Comparison of ENCODE assay signal across 34 cellular contexts in the genomic region with DNA sequence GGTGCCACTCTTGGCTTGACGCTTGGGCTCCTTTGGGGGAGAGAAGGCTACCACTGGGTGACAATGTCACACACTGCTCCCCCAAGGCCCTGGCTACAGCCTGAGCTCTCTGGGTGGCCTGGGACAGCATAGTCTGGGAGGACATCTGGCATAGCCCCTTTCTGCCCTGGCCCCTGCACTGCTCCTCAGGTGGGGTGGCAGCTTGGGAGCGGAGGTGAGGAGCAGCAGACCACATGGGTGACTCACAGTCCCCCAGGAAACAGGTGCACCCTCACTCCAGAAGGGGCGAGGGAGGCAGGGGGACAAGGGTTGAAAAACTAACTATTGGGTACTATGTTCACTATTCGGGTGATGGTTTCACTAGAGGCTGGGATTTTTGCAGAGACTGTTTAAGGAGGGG. TPM values are rescaled to one million over a fixed set of nuclear protein-coding genes. Genes with fewer than 3 reads are reported as not detected.
"Had no signal": no experiment of that assay in that cellular context is flagged by ENCODE, and none has a peak within 500 bp of the region (broad histone marks: within the 10 kb centered on the region; RNA-seq: fewer than 3 reads in every experiment).

No MANE protein-coding gene starts in this region.

- H3K4me3 ChIP-seq: ascending aorta, cardiac muscle cell had no signal

- H3K27ac Mint-ChIP-seq: activated B cell treated with CpG ODN at 0.5 μM for 24 hours; activated CD4-positive, alpha-beta memory T cell treated with anti-CD3 and anti-CD28 coated beads for 36 hours; activated CD4-positive, alpha-beta T cell treated with anti-CD3 and anti-CD28 coated beads, Interleukin-2, amount 10 ng/mL, durations not matched to agents 24 days and 14 days; activated CD8-positive, alpha-beta T cell treated with anti-CD3 and anti-CD28 coated beads for 36 hours; activated naive CD4-positive, alpha-beta T cell treated with anti-CD3 and anti-CD28 coated beads, Interleukin-2, amount 10 ng/mL, durations not matched to agents 7 days and 5 days; activated naive CD4-positive, alpha-beta T cell treated with anti-CD3 and anti-CD28 coated beads, Interleukin-2, amount 50 U/mL, for 24 hours; activated naive CD8-positive, alpha-beta T cell; activated naive CD8-positive, alpha-beta T cell treated with anti-CD3 and anti-CD28 coated beads, Interleukin-2, amount 10 ng/mL, durations not matched to agents 7 days and 5 days; activated naive CD8-positive, alpha-beta T cell treated with anti-CD3 and anti-CD28 coated beads, Interleukin-2, amount 50 U/mL, for 24 hours; activated T-cell treated with anti-CD3 and anti-CD28 coated beads, Interleukin-2, amount 50 U/mL, for 72 hours; activated T-helper 2 cell treated with anti-CD3 and anti-CD28 coated beads, Interferon-gamma antibody, Interleukin-2, Interleukin-4, amounts not matched to agents 10 μg/mL and 5 μg/mL and 100 μg/mL, durations not matched to agents 14 hours and 24 hours and 36 hours; brain; T-helper 1 cell treated with Interleukin-12 subunit alpha and Interleukin-12 subunit beta and Interleukin-4 antibody, amounts not matched to agents 30 μg/mL and 1 μg/mL, for 36 hours; T-helper 2 cell treated with Interferon-gamma antibody and Interleukin-4, amounts not matched to agents 5 μg/mL and 100 μg/mL, for 36 hours had no signal

- DNase-seq: activated B cell treated with CpG ODN at 0.5 μM for 24 hours; activated CD4-positive, alpha-beta memory T cell treated with anti-CD3 and anti-CD28 coated beads for 36 hours; activated CD4-positive, alpha-beta T cell treated with anti-CD3 and anti-CD28 coated beads for 4 hours; activated CD4-positive, alpha-beta T cell treated with anti-CD3 and anti-CD28 coated beads, Interleukin-2, amount 10 ng/mL, durations not matched to agents 24 days and 14 days; activated CD4-positive, alpha-beta T cell treated with anti-CD3 and anti-CD28 coated beads, Interleukin-2, amount 50 U/mL, for 1 hour; activated CD4-positive, alpha-beta T cell treated with anti-CD3 and anti-CD28 coated beads, Interleukin-2, amount 50 U/mL, for 4 hours; activated CD4-positive, CD25-positive, alpha-beta regulatory T cell treated with anti-CD3 and anti-CD28 coated beads, Interleukin-2, amount 50 U/mL, for 72 hours; activated CD8-positive, alpha-beta memory T cell treated with anti-CD3 and anti-CD28 coated beads, Interleukin-2, amount 50 U/mL, for 4 hours; activated CD8-positive, alpha-beta T cell treated with anti-CD3 and anti-CD28 coated beads for 36 hours; activated effector memory CD4-positive, alpha-beta T cell treated with Interleukin-2 at 50 U/mL for 16 hours; activated gamma-delta T cell; activated naive CD4-positive, alpha-beta T cell treated with anti-CD3 and anti-CD28 coated beads, Interleukin-2, amount 10 ng/mL, durations not matched to agents 7 days and 5 days; activated naive CD4-positive, alpha-beta T cell treated with Interleukin-2 at 50 U/mL for 16 hours; activated naive CD8-positive, alpha-beta T cell treated with anti-CD3 and anti-CD28 coated beads, Interleukin-2, amount 10 ng/mL, durations not matched to agents 7 days and 5 days; activated naive CD8-positive, alpha-beta T cell treated with anti-CD3 and anti-CD28 coated beads, Interleukin-2, amount 50 U/mL, for 24 hours; activated T-cell treated with anti-CD3 and anti-CD28 coated beads for 4 hours; activated T-cell treated with anti-CD3 and anti-CD28 coated beads, Interleukin-2, amount 50 U/mL, for 1 hour; activated T-cell treated with anti-CD3 and anti-CD28 coated beads, Interleukin-2, amount 50 U/mL, for 4 hours; activated T-cell treated with anti-CD3 and anti-CD28 coated beads, Interleukin-2, amount 50 U/mL, for 72 hours; amygdala; anterior cingulate cortex; T-helper 1 cell; T-helper 2 cell; T-helper 9 cell had no signal

- H3K4me3 Mint-ChIP-seq: activated B cell treated with CpG ODN at 0.5 μM for 24 hours; activated CD4-positive, alpha-beta memory T cell treated with anti-CD3 and anti-CD28 coated beads for 36 hours; activated CD4-positive, alpha-beta T cell treated with anti-CD3 and anti-CD28 coated beads, Interleukin-2, amount 10 ng/mL, durations not matched to agents 24 days and 14 days; activated CD8-positive, alpha-beta T cell treated with anti-CD3 and anti-CD28 coated beads for 36 hours; activated naive CD4-positive, alpha-beta T cell treated with anti-CD3 and anti-CD28 coated beads, Interleukin-2, amount 10 ng/mL, durations not matched to agents 7 days and 5 days; activated naive CD4-positive, alpha-beta T cell treated with anti-CD3 and anti-CD28 coated beads, Interleukin-2, amount 50 U/mL, for 24 hours; activated naive CD8-positive, alpha-beta T cell; activated naive CD8-positive, alpha-beta T cell treated with anti-CD3 and anti-CD28 coated beads, Interleukin-2, amount 10 ng/mL, durations not matched to agents 7 days and 5 days; activated naive CD8-positive, alpha-beta T cell treated with anti-CD3 and anti-CD28 coated beads, Interleukin-2, amount 50 U/mL, for 24 hours; activated T-cell treated with anti-CD3 and anti-CD28 coated beads, Interleukin-2, amount 50 U/mL, for 4 hours; activated T-cell treated with anti-CD3 and anti-CD28 coated beads, Interleukin-2, amount 50 U/mL, for 72 hours; brain; central memory CD8-positive, alpha-beta T cell; T-helper 1 cell treated with Interleukin-12 subunit alpha and Interleukin-12 subunit beta and Interleukin-4 antibody, amounts not matched to agents 30 μg/mL and 1 μg/mL, for 36 hours; T-helper 2 cell treated with Interferon-gamma antibody and Interleukin-4, amounts not matched to agents 5 μg/mL and 100 μg/mL, for 36 hours had no signal

- H3K36me3 ChIP-seq: ascending aorta, cardiac muscle cell had no signal

- H3K27ac ChIP-seq: ascending aorta, cardiac muscle cell, VCaP had no signal

- H3K4me1 ChIP-seq: ascending aorta had no signal

- H3K27me3 Mint-ChIP-seq: activated B cell treated with CpG ODN at 0.5 μM for 24 hours; activated CD4-positive, alpha-beta memory T cell treated with anti-CD3 and anti-CD28 coated beads for 36 hours; activated CD4-positive, alpha-beta T cell treated with anti-CD3 and anti-CD28 coated beads, Interleukin-2, amount 10 ng/mL, durations not matched to agents 24 days and 14 days; activated CD8-positive, alpha-beta T cell treated with anti-CD3 and anti-CD28 coated beads for 36 hours; activated naive CD4-positive, alpha-beta T cell treated with anti-CD3 and anti-CD28 coated beads, Interleukin-2, amount 10 ng/mL, durations not matched to agents 7 days and 5 days; activated naive CD4-positive, alpha-beta T cell treated with anti-CD3 and anti-CD28 coated beads, Interleukin-2, amount 50 U/mL, for 24 hours; activated naive CD8-positive, alpha-beta T cell treated with anti-CD3 and anti-CD28 coated beads, Interleukin-2, amount 10 ng/mL, durations not matched to agents 7 days and 5 days had no signal

- H3K9me3 ChIP-seq: ascending aorta had no signal

- H3K9me3 Mint-ChIP-seq: activated B cell treated with CpG ODN at 0.5 μM for 24 hours; activated CD8-positive, alpha-beta T cell treated with anti-CD3 and anti-CD28 coated beads for 36 hours; activated naive CD4-positive, alpha-beta T cell treated with anti-CD3 and anti-CD28 coated beads, Interleukin-2, amount 50 U/mL, for 24 hours; activated T-cell treated with anti-CD3 and anti-CD28 coated beads, Interleukin-2, amount 50 U/mL, for 4 hours; central memory CD8-positive, alpha-beta T cell had no signal

- ATAC-seq: activated CD8-positive, alpha-beta T cell treated with anti-CD3 and anti-CD28 coated beads for 36 hours; activated naive CD8-positive, alpha-beta T cell treated with anti-CD3 and anti-CD28 coated beads, Interleukin-2, amount 50 U/mL, for 24 hours; activated T-cell treated with anti-CD3 and anti-CD28 coated beads, Interleukin-2, amount 50 U/mL, for 4 hours; activated T-cell treated with anti-CD3 and anti-CD28 coated beads, Interleukin-2, amount 50 U/mL, for 72 hours had no signal

- H3K36me3 Mint-ChIP-seq: activated CD4-positive, alpha-beta memory T cell treated with anti-CD3 and anti-CD28 coated beads for 36 hours; activated naive CD4-positive, alpha-beta T cell treated with anti-CD3 and anti-CD28 coated beads, Interleukin-2, amount 10 ng/mL, durations not matched to agents 7 days and 5 days; activated naive CD4-positive, alpha-beta T cell treated with anti-CD3 and anti-CD28 coated beads, Interleukin-2, amount 50 U/mL, for 24 hours; activated naive CD8-positive, alpha-beta T cell; activated naive CD8-positive, alpha-beta T cell treated with anti-CD3 and anti-CD28 coated beads, Interleukin-2, amount 10 ng/mL, durations not matched to agents 7 days and 5 days; brain had no signal

- H3K27me3 ChIP-seq: ascending aorta, cardiac muscle cell had no signal

- H3K4me1 Mint-ChIP-seq: activated B cell treated with CpG ODN at 0.5 μM for 24 hours; activated CD4-positive, alpha-beta T cell treated with anti-CD3 and anti-CD28 coated beads, Interleukin-2, amount 10 ng/mL, durations not matched to agents 24 days and 14 days; activated naive CD4-positive, alpha-beta T cell treated with anti-CD3 and anti-CD28 coated beads, Interleukin-2, amount 10 ng/mL, durations not matched to agents 7 days and 5 days; activated naive CD4-positive, alpha-beta T cell treated with anti-CD3 and anti-CD28 coated beads, Interleukin-2, amount 50 U/mL, for 24 hours; activated naive CD8-positive, alpha-beta T cell treated with anti-CD3 and anti-CD28 coated beads, Interleukin-2, amount 10 ng/mL, durations not matched to agents 7 days and 5 days; activated naive CD8-positive, alpha-beta T cell treated with anti-CD3 and anti-CD28 coated beads, Interleukin-2, amount 50 U/mL, for 24 hours; brain; central memory CD8-positive, alpha-beta T cell had no signal

RNA-seq across cellular contexts. Expression of gene NPTX2, which starts 45.2 kb away (rescaled TPM):
- total RNA-seq: activated B cell treated with CpG ODN at 0.5 μM for 24 hours; activated CD4-positive, alpha-beta memory T cell treated with anti-CD3 and anti-CD28 coated beads for 36 hours; activated CD4-positive, alpha-beta T cell treated with anti-CD3 and anti-CD28 coated beads, Interleukin-2, amount 10 ng/mL, durations not matched to agents 24 days and 14 days; activated naive CD8-positive, alpha-beta T cell treated with anti-CD3 and anti-CD28 coated beads, Interleukin-2, amount 10 ng/mL, durations not matched to agents 7 days and 5 days; cardiac muscle cell had no signal
- polyA plus RNA-seq: cardiac muscle cell had no signal
